Comparison of ENCODE assay signal across 8 cellular contexts in genomic region chr16:29972992-29973383, GRCh38. TPM values are rescaled to one million over a fixed set of nuclear protein-coding genes. Genes with fewer than 3 reads are reported as not detected.
DNase-seq lines count a peak whose midpoint lies in the region; ATAC-seq and TF ChIP-seq lines count a peak whose summit lies in the region.

No MANE protein-coding gene starts in this region.

- DNase-seq in activated B cell treated with CpG ODN at 0.5 μM for 24 hours (no peak), fibroblast of lung (ENCODE audit: low read depth in 2 of 2) (no peak), 8988T (no peak), NOMO-1 treated with DMSO at 0.1 percent for 48 hours (lab: John Stamatoyannopoulos, UW; ENCODE audit: unreplicated experiment) (no peak), kidney tubule cell (ENCODE audit: low spot score) (no peak)
- DNase-seq in activated CD8-positive, alpha-beta memory T cell treated with anti-CD3 and anti-CD28 coated beads, Interleukin-2, amount 50 U/mL, for 4 hours = no peak

- no peak overlapping the region for H3K9ac ChIP-seq in fibroblast of lung (ENCODE audit: insufficient read depth, low read length)

- peak overlapping the region; percentile 22 for H2AFZ ChIP-seq in fibroblast of lung (ENCODE audit: low read length)

- H3K9me3 Mint-ChIP-seq in activated B cell treated with CpG ODN at 0.5 μM for 24 hours = no peaks in the 10 kb centered on the region

- H3K36me3 ChIP-seq in HEK293 (ENCODE audit: control insufficient read depth in 2 of 2, insufficient read depth in 1 of 2, low read length in 2 of 2) (peaks cover 0 to 57% of the 10 kb centered on the region in 2 experiments; a peak in 2 of 3 replicates), fibroblast of lung (ENCODE audit: control insufficient read depth, insufficient read depth, low read length) (peaks cover 7% of the 10 kb centered on the region)

- H3K36me3 Mint-ChIP-seq in activated B cell treated with CpG ODN at 0.5 μM for 24 hours (ENCODE audit: low read depth) = peaks cover 22% of the 10 kb centered on the region

- peaks cover 8% of the 10 kb centered on the region for H3K4me1 ChIP-seq in HEK293 (ENCODE audit: control insufficient read depth, insufficient read depth, low read length)
- peaks cover 9% of the 10 kb centered on the region for H3K4me1 ChIP-seq in fibroblast of lung (ENCODE audit: control insufficient read depth, extremely low read depth, insufficient read depth, low read length)

- H3K4me2 ChIP-seq in fibroblast of lung (ENCODE audit: extremely low read depth, insufficient read depth, low read length) = no peak overlapping the region

- intact Hi-C loops in activated B cell treated with CpG ODN at 0.5 μM for 24 hours (cut with micrococcal nuclease) = loop anchor here (1.0 kb wide), 5 partner anchors 11 to 153 kb away; partner anchors contain the start of genes CDIPT, HIRIP3, KCTD13 and MVP

- CTCF ChIA-PET in HEK293 (lab: Yijun Ruan, JAX) (interaction anchor here (0.6 to 3.2 kb wide), 12 partner anchors 10 to 162 kb away, joined by 3 to 13 read pairs (median 4); partner anchors contain the start of genes KCTD13, PAGR1 and TMEM219), activated B cell treated with CpG ODN at 0.5 μM for 24 hours (lab: Charles Lee) (interaction anchor here (0.9 to 1.9 kb wide), 7 partner anchors 11 to 1028 kb away, joined by 3 to 7 read pairs (median 4); partner anchors contain the start of genes KCTD13, TBX6 and TMEM219)

- peak overlapping the region; percentile 96 for H3K4me3 Mint-ChIP-seq in activated B cell treated with CpG ODN at 0.5 μM for 24 hours

- peaks cover 3% of the 10 kb centered on the region for H4K20me1 ChIP-seq in fibroblast of lung (ENCODE audit: control insufficient read depth, extremely low read depth, insufficient read depth, low read length)

- no peaks in the 10 kb centered on the region for H3K27me3 Mint-ChIP-seq in activated B cell treated with CpG ODN at 0.5 μM for 24 hours

- TF ChIP-seq CTCF in HEK293 (tag by site-specific recombination; IDR thresholded peaks at IDR 0.05) = no peak
- TF ChIP-seq CTCF in activated B cell treated with CpG ODN at 0.5 μM for 24 hours (IDR thresholded peaks at IDR 0.05) = no peak
- TF ChIP-seq CTCF in fibroblast of lung (conservative IDR thresholded peaks at IDR 0.05 in 1 of 2, IDR thresholded peaks at IDR 0.05 in 1 of 2; ENCODE audit: low read depth in 1 of 2, low read length in 2 of 2) = no peak

- H3K27ac ChIP-seq in HEK293 (ENCODE audit: extremely low read depth, low read depth, low read length) (no peak overlapping the region; the same call in 1 of the 2 replicates), fibroblast of lung (ENCODE audit: insufficient read depth, low read length) (peak overlapping the region; percentile 24), skin epidermis (peak overlapping the region in 13 of 21 experiments; percentile 17 to 98 (median 93))

- H3K27me3 ChIP-seq in fibroblast of lung (ENCODE audit: control insufficient read depth, insufficient read depth, low read length) = no peaks in the 10 kb centered on the region

- ATAC-seq in activated B cell treated with CpG ODN at 0.5 μM for 24 hours (ENCODE audit: low read depth) = no peak

- POLR2A ChIA-PET in HEK293 (lab: Yijun Ruan, JAX) = interaction anchor here (0.6 to 5.4 kb wide), 32 partner anchors 10 to 677 kb away, joined by 3 to 58 read pairs (median 5); partner anchors contain the start of genes ASPHD1, HIRIP3, INO80E and KCTD13
- POLR2A ChIA-PET in activated B cell treated with CpG ODN at 0.5 μM for 24 hours (lab: Charles Lee) = interaction anchor here (0.7 to 3.5 kb wide), 14 partner anchors 11 to 1230 kb away, joined by 3 to 67 read pairs (median 5); partner anchors contain the start of genes ALDOA, HIRIP3, KCTD13 and MVP

- peaks cover 42% of the 10 kb centered on the region for H3K79me2 ChIP-seq in fibroblast of lung (ENCODE audit: control insufficient read depth, insufficient read depth, low read length)

- no peaks in the 10 kb centered on the region for H3K9me3 ChIP-seq in HEK293 (ENCODE audit: control insufficient read depth, insufficient read depth, low read depth, low read length)
- H3K9me3 ChIP-seq in fibroblast of lung (ENCODE audit: control insufficient read depth, insufficient read depth, low read depth, low read length) = no peaks in the 10 kb centered on the region

- H3K4me3 ChIP-seq in HEK293 (ENCODE audit: low read depth, low read length) = no peak overlapping the region
- H3K4me3 ChIP-seq in fibroblast of lung (replicated peaks in 1 of 4; ENCODE audit: control extremely low read depth in 1 of 4, insufficient read depth in 1 of 4, low read depth in 3 of 4, low read length in 4 of 4) = no peak overlapping the region
- peak overlapping the region in 5 of 7 experiments; percentile 81 to 95 (median 85) for H3K4me3 ChIP-seq in skin epidermis

- H3K27ac Mint-ChIP-seq in activated B cell treated with CpG ODN at 0.5 μM for 24 hours = peak overlapping the region; percentile 90

- peaks cover 39% of the 10 kb centered on the region for H3K4me1 Mint-ChIP-seq in activated B cell treated with CpG ODN at 0.5 μM for 24 hours

TF ChIP-seq in HEK293, 187 proteins besides CTCF, POLR2A, EP300 and RAD21 (continues in another document):
- TF ChIP-seq ZNF660 (tag by site-specific recombination; IDR thresholded peaks at IDR 0.05) (peak; percentile 47; the same call in 1 of the 2 replicates), ZNF792 (tag by site-specific recombination; IDR thresholded peaks at IDR 0.05) (0 out of 2 replicates have a peak, but pooled peaks have one; percentile 39), ZNF2 (tag by site-specific recombination; IDR thresholded peaks at IDR 0.05) (0 out of 2 replicates have a peak, but pooled peaks have one; percentile 84), PRDM4 (tag by site-specific recombination; IDR thresholded peaks at IDR 0.05) (peak; percentile 55; the same call in 1 of the 2 replicates), ZNF837 (tag by site-specific recombination; IDR thresholded peaks at IDR 0.05) (no peak), ZNF843 (tag by site-specific recombination; IDR thresholded peaks at IDR 0.05) (no peak), ZNF707 (tag by site-specific recombination; IDR thresholded peaks at IDR 0.05) (no peak), ZBTB44 (tag by site-specific recombination; IDR thresholded peaks at IDR 0.05) (no peak; the same call in 1 of the 2 replicates), ZNF292 (tag by site-specific recombination; IDR thresholded peaks at IDR 0.05; ENCODE audit: borderline replicate concordance, low read depth) (no peak)

RNA-seq across cellular contexts. Expression of gene TAOK2, which starts 0.7 kb away (rescaled TPM):
- total RNA-seq in activated B cell treated with CpG ODN at 0.5 μM for 24 hours = 30.5 and 36.1 TPM in 2 replicates
- 36.5 and 41.3 TPM in 2 replicates for total RNA-seq in fibroblast of lung
- polyA plus RNA-seq in fibroblast of lung = 12.3 and 14.3 TPM in 2 replicates
- polyA plus RNA-seq in fibroblast of lung (2012) = 20.8 and 21.5 TPM in 2 replicates
- polyA minus RNA-seq in fibroblast of lung (ENCODE audit: low replicate concordance) = 22.6 and 30.5 TPM in 2 replicates

RNA-seq across cellular contexts. Expression of gene TMEM219, which starts 11.1 kb away (rescaled TPM):
- total RNA-seq in activated B cell treated with CpG ODN at 0.5 μM for 24 hours = 50.3 and 50.8 TPM in 2 replicates
- 80.6 and 100 TPM in 2 replicates for total RNA-seq in fibroblast of lung
- polyA plus RNA-seq in fibroblast of lung = 79.4 and 86.3 TPM in 2 replicates
- 121 and 137 TPM in 2 replicates for polyA plus RNA-seq in fibroblast of lung (2012)
- 188 and 236 TPM in 2 replicates for polyA minus RNA-seq in fibroblast of lung (ENCODE audit: low replicate concordance)

RNA-seq across cellular contexts. Expression of gene HIRIP3, which starts 22.4 kb away (rescaled TPM):
- total RNA-seq in activated B cell treated with CpG ODN at 0.5 μM for 24 hours (10.5 and 14.2 TPM in 2 replicates), fibroblast of lung (5.6 and 7.9 TPM in 2 replicates)
- 3.0 and 7.2 TPM in 2 replicates for polyA plus RNA-seq in fibroblast of lung
- 5.7 and 14.8 TPM in 2 replicates for polyA plus RNA-seq in fibroblast of lung (2012)
- polyA minus RNA-seq in fibroblast of lung (ENCODE audit: low replicate concordance) = 6.8 and 7.4 TPM in 2 replicates

RNA-seq across cellular contexts. Expression of gene INO80E, which starts 23.1 kb away (rescaled TPM):
- total RNA-seq in activated B cell treated with CpG ODN at 0.5 μM for 24 hours (83.5 and 93.6 TPM in 2 replicates), fibroblast of lung (16.3 and 18.5 TPM in 2 replicates)
- 21.9 and 37.1 TPM in 2 replicates for polyA plus RNA-seq in fibroblast of lung
- 41.6 and 62.5 TPM in 2 replicates for polyA plus RNA-seq in fibroblast of lung (2012)
- 10.7 and 15.9 TPM in 2 replicates for polyA minus RNA-seq in fibroblast of lung (ENCODE audit: low replicate concordance)

RNA-seq across cellular contexts. Expression of gene DOC2A, which starts 37.8 kb away (rescaled TPM):
- total RNA-seq in activated B cell treated with CpG ODN at 0.5 μM for 24 hours = not detected in 2 replicates
- 0.26 and 0.33 TPM in 2 replicates for total RNA-seq in fibroblast of lung
- 0.03 TPM in 1 of 2 replicates, not detected in the other for polyA plus RNA-seq in fibroblast of lung
- polyA plus RNA-seq in fibroblast of lung (2012) = not detected in 2 replicates
- polyA minus RNA-seq in fibroblast of lung (ENCODE audit: low replicate concordance) = not detected in 2 replicates

Comparison
In these comparisons a context has a peak if more than half of its experiments do, and no peak if none do; other contexts are left out.
1. H3K4me3 ChIP-seq: peak in skin epidermis (5 of 7); none in HEK293 (single experiment) and fibroblast of lung (0 of 4).